Comparison of ENCODE assay signal across 27 cellular contexts in the genomic region with DNA sequence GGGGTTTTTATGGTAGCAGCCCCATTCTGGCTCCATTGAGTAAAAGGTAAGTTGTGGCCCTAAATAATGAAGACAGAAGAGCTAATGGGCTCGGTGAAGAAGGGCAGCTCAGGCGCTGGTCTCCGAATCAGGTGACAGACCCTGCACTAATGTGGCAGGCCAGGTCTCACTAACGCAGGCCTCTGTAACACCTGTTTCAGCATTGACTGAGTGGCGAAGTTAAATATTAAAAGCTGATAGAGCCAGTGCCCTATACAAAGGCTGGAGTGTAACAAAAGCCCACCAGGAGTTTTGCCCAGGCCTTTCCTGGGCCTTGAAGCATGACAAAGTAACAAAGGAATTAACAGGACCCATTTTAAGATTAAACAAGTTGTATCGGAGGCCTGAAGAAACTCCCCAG. TPM values are rescaled to one million over a fixed set of nuclear protein-coding genes. Genes with fewer than 3 reads are reported as not detected.
DNase-seq lines count a peak whose midpoint lies in the region; ATAC-seq, FAIRE-seq and TF ChIP-seq lines count a peak whose summit lies in the region.
"Had no signal": no experiment of that assay in that cellular context is flagged by ENCODE, and none has a peak within 500 bp of the region (broad histone marks: within the 10 kb centered on the region; RNA-seq: fewer than 3 reads in every experiment).

No MANE protein-coding gene starts in this region.

- peak overlapping the region; percentile 18 to 84 for H3K4me3 Mint-ChIP-seq in effector memory CD8-positive, alpha-beta T cell
- no peak overlapping the region for H3K4me3 Mint-ChIP-seq in naive thymus-derived CD4-positive, alpha-beta T cell
- H3K4me3 Mint-ChIP-seq: CD4-positive, alpha-beta T cell; T-helper 1 cell treated with Interleukin-12 subunit alpha and Interleukin-12 subunit beta and Interleukin-4 antibody, amounts not matched to agents 30 μg/mL and 1 μg/mL, for 36 hours had no signal

- H3K27ac ChIP-seq in HUES48 (ENCODE audit: low read depth, low read length), result peak overlapping the region; percentile 42
- peak overlapping the region; percentile 17 to 68 (median 59) for H3K27ac ChIP-seq in pancreas
- H3K27ac ChIP-seq in naive thymus-derived CD4-positive, alpha-beta T cell (ENCODE audit: low read depth, low read length), result no peak overlapping the region
- H3K27ac ChIP-seq in thyroid gland, result no peak overlapping the region
- H3K27ac ChIP-seq: 22Rv1, brain microvascular endothelial cell, heart right ventricle, KMS-11 had no signal

- H3K36me3 Mint-ChIP-seq in effector memory CD8-positive, alpha-beta T cell (ENCODE audit: insufficient read depth), result peaks cover 5% of the 10 kb centered on the region
- H3K36me3 Mint-ChIP-seq in naive thymus-derived CD4-positive, alpha-beta T cell, result no peaks in the 10 kb centered on the region

- no peaks in the 10 kb centered on the region for H3K9me3 Mint-ChIP-seq in effector memory CD8-positive, alpha-beta T cell
- H3K9me3 Mint-ChIP-seq in naive thymus-derived CD4-positive, alpha-beta T cell, result no peaks in the 10 kb centered on the region
- H3K9me3 Mint-ChIP-seq: CD4-positive, alpha-beta T cell; T-helper 1 cell treated with Interleukin-12 subunit alpha and Interleukin-12 subunit beta and Interleukin-4 antibody, amounts not matched to agents 30 μg/mL and 1 μg/mL, for 36 hours had no signal

- ATAC-seq in effector memory CD8-positive, alpha-beta T cell (replicated peaks), result no peak
- ATAC-seq in pancreas (peak; percentile 69 to 91 (median 82)), HG02623 (IDR thresholded peaks at IDR 0.05; ENCODE audit: unreplicated experiment) (no peak)
- ATAC-seq in naive thymus-derived CD4-positive, alpha-beta T cell, result no peak
- ATAC-seq: heart right ventricle, left lobe of liver had no signal

- DNase-seq in NCI-H1092 treated with DMSO at 0.1 percent for 48 hours (lab: John Stamatoyannopoulos, UW) (peak; percentile 13), NCI-H1092 (lab: John Stamatoyannopoulos, UW) (no peak), pancreas (peak in 3 of 6 donors; percentile 31 to 40 (median 32)), thyroid gland (no peak)
- DNase-seq in effector memory CD8-positive, alpha-beta T cell, result no peak
- DNase-seq in naive thymus-derived CD4-positive, alpha-beta T cell, result no peak
- DNase-seq: activated CD4-positive, alpha-beta T cell treated with anti-CD3 and anti-CD28 coated beads for 4 hours; activated CD8-positive, alpha-beta memory T cell treated with anti-CD3 and anti-CD28 coated beads, Interleukin-2, amount 50 U/mL, for 4 hours; activated effector memory CD4-positive, alpha-beta T cell treated with Interleukin-2 at 50 U/mL for 16 hours; brain microvascular endothelial cell; CD4-positive, alpha-beta T cell; effector CD4-positive, alpha-beta T cell; foreskin fibroblast; GOT3; heart right ventricle; mesenchymal stem cell; NCI-H187; NCI-H526 treated with DMSO at 0.1 percent for 48 hours; RPMI8226; upper lobe of left lung had no signal

- H3K27me3 ChIP-seq in HUES48 (ENCODE audit: control insufficient read depth, insufficient read depth, low read length), result no peaks in the 10 kb centered on the region
- no peaks in the 10 kb centered on the region for H3K27me3 ChIP-seq in pancreas
- no peaks in the 10 kb centered on the region for H3K27me3 ChIP-seq in naive thymus-derived CD4-positive, alpha-beta T cell (ENCODE audit: control insufficient read depth in 2 of 2, insufficient read depth in 2 of 2, low read length in 2 of 2)
- H3K27me3 ChIP-seq in thyroid gland, result no peaks in the 10 kb centered on the region
- H3K27me3 ChIP-seq: brain microvascular endothelial cell, heart right ventricle, upper lobe of left lung had no signal

- no peak overlapping the region for H3K9ac ChIP-seq in HUES48 (ENCODE audit: low read depth, low read length)
- H3K9ac ChIP-seq: KMS-11 had no signal

- H3K36me3 ChIP-seq in HUES48 (ENCODE audit: control insufficient read depth, insufficient read depth, low read length) (no peaks in the 10 kb centered on the region), pancreas (no peaks in the 10 kb centered on the region), thyroid gland (no peaks in the 10 kb centered on the region)
- no peaks in the 10 kb centered on the region for H3K36me3 ChIP-seq in naive thymus-derived CD4-positive, alpha-beta T cell (ENCODE audit: control insufficient read depth in 2 of 3, insufficient read depth in 3 of 3, low read length in 3 of 3)
- H3K36me3 ChIP-seq: brain microvascular endothelial cell, heart right ventricle, upper lobe of left lung had no signal

- WGBS in pancreas, 2 donors, result 18 to 23% methylated on average over 6 of the region's 6 CpGs
- WGBS in thyroid gland, 2 donors, result 81 to 84% methylated on average over 6 of the region's 6 CpGs

- H3K4me3 ChIP-seq in HUES48 (ENCODE audit: low read depth, low read length) (no peak overlapping the region), pancreas (no peak overlapping the region), thyroid gland (replicated peaks in 1 of 3) (no peak overlapping the region)
- no peak overlapping the region for H3K4me3 ChIP-seq in naive thymus-derived CD4-positive, alpha-beta T cell (ENCODE audit: low read length)
- H3K4me3 ChIP-seq: heart right ventricle, upper lobe of left lung had no signal

- peak overlapping the region; percentile 31 to 97 for H3K27ac Mint-ChIP-seq in effector memory CD8-positive, alpha-beta T cell
- peak overlapping the region in 1 of 9 donors; percentile 22 for H3K27ac Mint-ChIP-seq in naive thymus-derived CD4-positive, alpha-beta T cell
- H3K27ac Mint-ChIP-seq: CD4-positive, alpha-beta T cell; T-helper 1 cell treated with Interleukin-12 subunit alpha and Interleukin-12 subunit beta and Interleukin-4 antibody, amounts not matched to agents 30 μg/mL and 1 μg/mL, for 36 hours had no signal

- FAIRE-seq in pancreas (lab: Jason Lieb, UNC), result no peak
- FAIRE-seq: GM18507 had no signal

- H3K4me1 ChIP-seq in HUES48 (ENCODE audit: control insufficient read depth, insufficient read depth, low read length) (no peaks in the 10 kb centered on the region), pancreas (peaks cover 0 to 10% (median 8%) of the 10 kb centered on the region in 3 donors), thyroid gland (no peaks in the 10 kb centered on the region)
- H3K4me1 ChIP-seq in naive thymus-derived CD4-positive, alpha-beta T cell (ENCODE audit: control insufficient read depth in 2 of 2, insufficient read depth in 2 of 2, low read length in 2 of 2), result peaks cover 25 to 57% of the 10 kb centered on the region in 2 donors
- H3K4me1 ChIP-seq: upper lobe of left lung had no signal

- no peaks in the 10 kb centered on the region for H3K27me3 Mint-ChIP-seq in effector memory CD8-positive, alpha-beta T cell
- peaks cover 0 to 2% (median 0%) of the 10 kb centered on the region in 5 donors for H3K27me3 Mint-ChIP-seq in naive thymus-derived CD4-positive, alpha-beta T cell
- H3K27me3 Mint-ChIP-seq: CD4-positive, alpha-beta T cell had no signal

- H3K9me3 ChIP-seq in HUES48 (ENCODE audit: control insufficient read depth, insufficient read depth, low read length), result no peaks in the 10 kb centered on the region
- no peaks in the 10 kb centered on the region for H3K9me3 ChIP-seq in pancreas
- H3K9me3 ChIP-seq in naive thymus-derived CD4-positive, alpha-beta T cell (ENCODE audit: control insufficient read depth in 2 of 3, low read length in 3 of 3), result no peaks in the 10 kb centered on the region
- no peaks in the 10 kb centered on the region for H3K9me3 ChIP-seq in thyroid gland
- H3K9me3 ChIP-seq: heart right ventricle, upper lobe of left lung had no signal

- TF ChIP-seq CTCF in pancreas (IDR thresholded peaks at IDR 0.05) (no peak), thyroid gland (IDR thresholded peaks at IDR 0.05) (no peak)

- intact Hi-C loops in pancreas (cut with DNase I), result no loop called here
- intact Hi-C loops in naive thymus-derived CD4-positive, alpha-beta T cell (cut with micrococcal nuclease), result loop anchor here in 1 of 2 donors (10.0 kb wide), 1 partner anchor 1589 kb away; no protein-coding TSS in a partner anchor
- intact Hi-C loops in thyroid gland (cut with DNase I), result no loop called here

- peaks cover 53% of the 10 kb centered on the region in 2 donors for H3K4me1 Mint-ChIP-seq in effector memory CD8-positive, alpha-beta T cell (ENCODE audit: low read depth in 2 of 2)
- peaks cover 36 to 51% (median 39%) of the 10 kb centered on the region in 7 donors for H3K4me1 Mint-ChIP-seq in naive thymus-derived CD4-positive, alpha-beta T cell

- CTCF ChIA-PET in naive thymus-derived CD4-positive, alpha-beta T cell (lab: Charles Lee), result interaction anchor here (1.5 kb wide), 1 partner anchor 15 kb away, joined by 4 read pairs; no protein-coding TSS in a partner anchor

- POLR2A ChIA-PET in naive thymus-derived CD4-positive, alpha-beta T cell (lab: Charles Lee), result interaction anchor here (1.9 kb wide), 1 partner anchor 19 kb away, joined by 8 read pairs; the partner anchor contains the start of gene POP4

- no peak for TF ChIP-seq POLR2A in thyroid gland (IDR thresholded peaks at IDR 0.05)

RNA-seq across cellular contexts. Expression of gene POP4, which starts 19.2 kb away (rescaled TPM):
- 10 to 100 TPM; 14.3 to 32.3 (median 23.1) TPM for total RNA-seq in pancreas
- polyA plus RNA-seq in pancreas, result 10 to 100 TPM; 26.3 to 50.3 TPM
- 10 to 100 TPM; 45.3 to 99.1 (median 53.4) TPM for total RNA-seq in naive thymus-derived CD4-positive, alpha-beta T cell
- 100 to 1,000 TPM; 137 to 156 TPM for polyA plus RNA-seq in naive thymus-derived CD4-positive, alpha-beta T cell
- total RNA-seq in thyroid gland, result 10 to 100 TPM; 53.4 to 91.4 (median 87.8) TPM

RNA-seq across cellular contexts. Expression of gene PLEKHF1, which starts 39.9 kb away (rescaled TPM):
- total RNA-seq in pancreas (1 to 10 TPM; 2.1 to 8.4 (median 3.7) TPM), thyroid gland (10 to 100 TPM; 12.1 to 20.3 (median 16.5) TPM)
- polyA plus RNA-seq in pancreas, result 1 to 10 TPM; 9.1 to 9.3 TPM
- 10 to 100 TPM; 11.1 to 47.2 (median 17.5) TPM for total RNA-seq in naive thymus-derived CD4-positive, alpha-beta T cell
- 10 to 100 TPM; 11.5 to 37.6 TPM for polyA plus RNA-seq in naive thymus-derived CD4-positive, alpha-beta T cell

Comparison
In these comparisons a context has a peak if more than half of its experiments do, and no peak if none do; other contexts are left out.
1. H3K27ac ChIP-seq: peak in HUES48 (single experiment) and pancreas (4 of 4); none in naive thymus-derived CD4-positive, alpha-beta T cell (single experiment) and thyroid gland (0 of 3).
2. ATAC-seq: peak in pancreas (4 of 4); none in effector memory CD8-positive, alpha-beta T cell (single experiment), naive thymus-derived CD4-positive, alpha-beta T cell (single experiment) and HG02623 (single experiment).
3. H3K4me3 Mint-ChIP-seq: peak in effector memory CD8-positive, alpha-beta T cell (2 of 2); none in naive thymus-derived CD4-positive, alpha-beta T cell (0 of 10).